In the genomic region with DNA sequence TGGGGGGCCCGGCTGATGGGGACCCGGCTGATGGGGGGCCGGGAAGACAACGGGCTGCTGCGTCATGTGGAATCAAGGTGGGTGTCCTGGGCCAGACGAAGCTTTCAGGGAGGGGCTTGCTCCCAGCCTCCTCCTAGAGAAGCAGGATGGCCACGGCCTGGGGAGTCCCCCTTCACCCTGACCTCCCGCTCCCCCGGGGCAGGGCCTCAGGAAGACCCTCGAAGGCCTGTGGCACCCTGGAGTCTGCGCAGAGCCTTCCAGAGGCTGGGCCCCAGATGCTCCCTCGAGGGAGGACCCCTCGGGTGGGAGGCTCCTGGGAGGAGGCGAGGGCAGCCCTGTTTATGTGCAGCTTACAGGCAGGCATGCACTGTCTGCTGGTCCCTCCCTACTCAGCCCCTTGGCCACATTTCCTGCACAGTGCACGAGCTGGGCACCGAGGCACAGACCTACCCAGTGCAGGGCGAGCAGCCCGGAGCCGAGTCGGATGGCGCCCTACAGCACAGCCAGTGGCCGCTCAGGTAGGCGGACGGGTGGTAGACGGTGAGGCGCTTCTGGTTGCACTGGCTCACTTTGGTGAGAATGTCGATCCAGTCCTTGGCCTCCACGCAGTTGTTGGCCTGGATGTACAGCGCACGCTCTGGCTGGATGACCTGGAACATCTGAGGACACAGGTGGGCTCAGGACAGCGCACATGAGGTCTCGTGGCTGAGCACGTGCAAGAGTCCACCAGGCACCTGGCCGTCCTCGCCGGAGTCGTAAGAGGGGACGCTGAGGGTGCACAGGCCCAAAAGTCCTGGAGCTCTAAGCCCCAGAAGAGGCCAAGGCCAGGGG, we compare ENCODE assay signal across 1 cellular context.
TF ChIP-seq lines count a peak whose summit lies in the region.

No MANE protein-coding gene starts in this region.

TF ChIP-seq in K562, 482 proteins besides CTCF, POLR2A, EP300 and RAD21 (continued from another document):
- TF ChIP-seq, protein P1, sequence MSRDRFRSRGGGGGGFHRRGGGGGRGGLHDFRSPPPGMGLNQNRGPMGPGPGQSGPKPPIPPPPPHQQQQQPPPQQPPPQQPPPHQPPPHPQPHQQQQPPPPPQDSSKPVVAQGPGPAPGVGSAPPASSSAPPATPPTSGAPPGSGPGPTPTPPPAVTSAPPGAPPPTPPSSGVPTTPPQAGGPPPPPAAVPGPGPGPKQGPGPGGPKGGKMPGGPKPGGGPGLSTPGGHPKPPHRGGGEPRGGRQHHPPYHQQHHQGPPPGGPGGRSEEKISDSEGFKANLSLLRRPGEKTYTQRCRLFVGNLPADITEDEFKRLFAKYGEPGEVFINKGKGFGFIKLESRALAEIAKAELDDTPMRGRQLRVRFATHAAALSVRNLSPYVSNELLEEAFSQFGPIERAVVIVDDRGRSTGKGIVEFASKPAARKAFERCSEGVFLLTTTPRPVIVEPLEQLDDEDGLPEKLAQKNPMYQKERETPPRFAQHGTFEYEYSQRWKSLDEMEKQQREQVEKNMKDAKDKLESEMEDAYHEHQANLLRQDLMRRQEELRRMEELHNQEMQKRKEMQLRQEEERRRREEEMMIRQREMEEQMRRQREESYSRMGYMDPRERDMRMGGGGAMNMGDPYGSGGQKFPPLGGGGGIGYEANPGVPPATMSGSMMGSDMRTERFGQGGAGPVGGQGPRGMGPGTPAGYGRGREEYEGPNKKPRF (IDR thresholded peaks at IDR 0.05; ENCODE audit: low read depth, low read length), result no peak
- no peak for TF ChIP-seq SAFB2 (IDR thresholded peaks at IDR 0.05; ENCODE audit: borderline replicate concordance, low read depth, low read length, severe bottlenecking)
- no peak for TF ChIP-seq ZC3H8 (IDR thresholded peaks at IDR 0.05)
TF ChIP-seq in K562: peak in this region for 1.
